1 cellular context compared by ENCODE assay signal in genomic region chr6:119137194-119138072, GRCh38.
TF ChIP-seq lines count a peak whose summit lies in the region.

No MANE protein-coding gene starts in this region.

TF ChIP-seq in K562, 482 proteins besides CTCF, POLR2A, EP300 and RAD21 (continued from another document and continues in another):
- TF ChIP-seq ZNF696 (CRISPR knock-in tag; conservative IDR thresholded peaks at IDR 0.05) (no peak), E2F6 (IDR thresholded peaks at IDR 0.05; ENCODE audit: borderline replicate concordance in 1 of 2, extremely low read depth in 1 of 2, insufficient read depth in 1 of 2, insufficient read length in 1 of 2, low read depth in 1 of 2, low read length in 1 of 2, poor library complexity in 1 of 2, severe bottlenecking in 1 of 2) (no peak), NR1H2 (CRISPR knock-in tag; IDR thresholded peaks at IDR 0.05) (no peak), MEF2D (tag; conservative IDR thresholded peaks at IDR 0.05; ENCODE audit: low read depth) (peak; percentile 84), ZNF644 (tag; IDR thresholded peaks at IDR 0.05; ENCODE audit: low read depth) (peak; percentile 73; the same call in 1 of the 2 replicates), AFF1 (IDR thresholded peaks at IDR 0.05; ENCODE audit: low read depth in 1 of 2, partially characterized antibody in 2 of 2) (peak; percentile 61 to 94), BDP1 (IDR thresholded peaks at IDR 0.05; ENCODE audit: insufficient read depth, insufficient read length) (no peak), CREB1 (IDR thresholded peaks at IDR 0.05) (peak; percentile 64; the same call in 1 of the 2 replicates), CREB1 (CRISPR knock-in tag; IDR thresholded peaks at IDR 0.05) (no peak), NR4A1 (CRISPR knock-in tag; IDR thresholded peaks at IDR 0.05) (no peak), NR4A1 (tag; IDR thresholded peaks at IDR 0.05) (peak; percentile 59), RFX1 (IDR thresholded peaks at IDR 0.05) (no peak), ATF7 (IDR thresholded peaks at IDR 0.05) (peak; percentile 78), SMARCC2 (IDR thresholded peaks at IDR 0.05; ENCODE audit: low read depth) (peak; percentile 93), TRIM28 (IDR thresholded peaks at IDR 0.05) (peak; percentile 55; the same call in 1 of the 2 replicates), ZNF766 (CRISPR knock-in tag; conservative IDR thresholded peaks at IDR 0.05) (peak; percentile 86), MTA1 (IDR thresholded peaks at IDR 0.05; ENCODE audit: borderline replicate concordance) (peak; percentile 89), MAFF (IDR thresholded peaks at IDR 0.05; ENCODE audit: low read length) (peak; percentile 88), ZNF639 (CRISPR knock-in tag; conservative IDR thresholded peaks at IDR 0.05 in 1 of 2, IDR thresholded peaks at IDR 0.05 in 1 of 2) (peak in 1 of 2 experiments; percentile 38; a peak in 1 of 4 replicates), JUN (IDR thresholded peaks at IDR 0.05; ENCODE audit: borderline replicate concordance, low read depth, low read length) (no peak), JUN (CRISPR knock-in tag; IDR thresholded peaks at IDR 0.05; ENCODE audit: borderline replicate concordance) (no peak), ARID1B (IDR thresholded peaks at IDR 0.05) (peak; percentile 98), ZFPM2 (CRISPR knock-in tag; IDR thresholded peaks at IDR 0.05) (no peak), ZNF41 (CRISPR knock-in tag; conservative IDR thresholded peaks at IDR 0.05) (no peak), MLLT1 (IDR thresholded peaks at IDR 0.05) (peak; percentile 70 to 80), TCF7L2 (IDR thresholded peaks at IDR 0.05; ENCODE audit: low read depth, low read length) (no peak), ZBTB40 (IDR thresholded peaks at IDR 0.05) (0 out of 2 replicates have a peak, but pooled peaks have one; percentile 3), ZBTB40 (CRISPR knock-in tag; IDR thresholded peaks at IDR 0.05) (no peak), RFX5 (IDR thresholded peaks at IDR 0.05; ENCODE audit: low read depth, low read length) (no peak), ZNF174 (CRISPR knock-in tag; IDR thresholded peaks at IDR 0.05) (no peak), MYBL2 (IDR thresholded peaks at IDR 0.05; ENCODE audit: low read depth) (peak; percentile 21; the same call in 1 of the 2 replicates), MYBL2 (CRISPR knock-in tag; IDR thresholded peaks at IDR 0.05; ENCODE audit: borderline replicate concordance) (no peak), TEAD4 (IDR thresholded peaks at IDR 0.05; ENCODE audit: low read length) (peak; percentile 84), TEAD4 (CRISPR knock-in tag; IDR thresholded peaks at IDR 0.05; ENCODE audit: borderline replicate concordance) (no peak), EP400 (IDR thresholded peaks at IDR 0.05) (peak; percentile 80), EGR1 (conservative IDR thresholded peaks at IDR 0.05) (no peak), HDAC2 (IDR thresholded peaks at IDR 0.05) (peak; percentile 94), FOSL1 (tag; conservative IDR thresholded peaks at IDR 0.05) (peak; percentile 89), ARID4B (CRISPR knock-in tag; IDR thresholded peaks at IDR 0.05) (no peak), BCOR (IDR thresholded peaks at IDR 0.05) (peak; percentile 85), CGGBP1 (CRISPR knock-in tag; IDR thresholded peaks at IDR 0.05) (no peak), CCNT2 (IDR thresholded peaks at IDR 0.05; ENCODE audit: borderline replicate concordance, extremely low read depth, insufficient read length, low read depth, low read length) (peak; percentile 87), LCOR (CRISPR knock-in tag; IDR thresholded peaks at IDR 0.05) (peak; percentile 66; the same call in 1 of the 2 replicates), ZNF175 (CRISPR knock-in tag; IDR thresholded peaks at IDR 0.05; ENCODE audit: low read depth) (0 out of 2 replicates have a peak, but pooled peaks have one; percentile 34), ZNF444 (CRISPR knock-in tag; IDR thresholded peaks at IDR 0.05) (no peak), KLF13 (tag; IDR thresholded peaks at IDR 0.05; ENCODE audit: borderline replicate concordance, low read depth) (no peak)
